Comparison of ENCODE assay signal across 18 cellular contexts in the genomic region with DNA sequence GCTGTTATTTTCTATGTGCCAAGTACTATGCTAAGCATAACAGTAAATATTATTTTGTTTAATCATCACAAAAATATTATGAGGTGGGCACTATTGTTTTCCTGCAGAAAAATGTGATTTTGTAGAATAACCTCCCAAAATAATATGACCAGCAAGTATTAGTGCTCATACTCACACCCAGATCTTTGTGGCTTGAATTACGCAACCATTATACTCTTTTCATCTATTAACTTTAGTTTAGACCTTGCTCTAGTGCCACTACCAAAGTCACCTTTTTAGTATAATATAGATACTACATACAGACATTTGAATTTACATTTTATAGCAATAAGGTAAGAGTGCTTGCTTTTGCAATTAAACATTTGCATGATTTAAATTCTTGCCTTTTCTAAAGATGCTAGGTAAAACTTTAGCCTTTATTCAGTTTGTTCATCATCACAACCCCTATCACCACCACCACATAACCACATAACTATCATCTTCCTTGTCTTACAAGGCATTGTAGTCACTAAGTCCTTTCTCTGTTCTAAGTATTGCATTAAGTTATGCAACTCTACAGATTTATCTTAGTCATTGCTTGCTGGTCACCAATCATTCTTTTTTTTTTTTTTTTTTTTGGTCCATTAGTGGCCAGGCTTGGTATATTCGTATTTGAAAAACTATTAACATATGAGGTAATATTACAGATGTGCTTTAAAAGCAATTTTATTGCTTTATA.
DNase-seq lines count a peak whose midpoint lies in the region; ATAC-seq and TF ChIP-seq lines count a peak whose summit lies in the region.
"Had no signal": no experiment of that assay in that cellular context is flagged by ENCODE, and none has a peak within 500 bp of the region (broad histone marks: within the 10 kb centered on the region; RNA-seq: fewer than 3 reads in every experiment).

No MANE protein-coding gene starts in this region.

- H3K4me2 ChIP-seq in DND-41 (ENCODE audit: insufficient read depth, low read length) (peak overlapping the region; percentile 25; the same call in 1 of the 2 replicates), KMS-11 (0 out of 2 replicates have a peak overlapping the region, but pooled peaks have one; percentile 7)

- H3K36me3 ChIP-seq in DND-41 (ENCODE audit: insufficient read depth, low read length) = no peaks in the 10 kb centered on the region
- H3K36me3 ChIP-seq in KMS-11 (ENCODE audit: insufficient read depth) = peaks cover 3% of the 10 kb centered on the region; the same call in 1 of the 2 replicates
- H3K36me3 ChIP-seq in upper lobe of right lung = no peaks in the 10 kb centered on the region
- no peaks in the 10 kb centered on the region for H3K36me3 ChIP-seq in SJCRH30
- H3K36me3 ChIP-seq: thoracic aorta had no signal

- H3K27me3 ChIP-seq in DND-41 (ENCODE audit: insufficient read depth, low read length, poor library complexity) = no peaks in the 10 kb centered on the region
- no peaks in the 10 kb centered on the region for H3K27me3 ChIP-seq in KMS-11 (ENCODE audit: insufficient read depth, low read depth)
- H3K27me3 ChIP-seq in upper lobe of right lung = no peaks in the 10 kb centered on the region
- H3K27me3 ChIP-seq in SJCRH30 = no peaks in the 10 kb centered on the region
- H3K27me3 ChIP-seq: hepatocyte had no signal

- H3K27ac ChIP-seq in DND-41 (ENCODE audit: low read length) (no peak overlapping the region), KMS-11 (no peak overlapping the region), upper lobe of right lung (no peak overlapping the region), SJCRH30 (no peak overlapping the region)
- H3K27ac ChIP-seq: C4-2B, hepatocyte, thoracic aorta had no signal

- no peak for TF ChIP-seq CTCF in DND-41 (IDR thresholded peaks at IDR 0.05; ENCODE audit: borderline replicate concordance, extremely low read depth, low read length, poor library complexity, severe bottlenecking)
- TF ChIP-seq CTCF in KMS-11 (conservative IDR thresholded peaks at IDR 0.05; ENCODE audit: low read depth, low read length) = no peak
- no peak for TF ChIP-seq CTCF in fibroblast of the aortic adventitia (IDR thresholded peaks at IDR 0.05; ENCODE audit: insufficient read depth, low read length)
- no peak for TF ChIP-seq CTCF in upper lobe of right lung (IDR thresholded peaks at IDR 0.05)

- ATAC-seq in DND-41 (ENCODE audit: insufficient read depth, low read depth) = no peak
- ATAC-seq in upper lobe of right lung = no peak
- no peak for ATAC-seq in HG03469 (IDR thresholded peaks at IDR 0.05; ENCODE audit: unreplicated experiment)
- ATAC-seq in GM18867 (IDR thresholded peaks at IDR 0.05; ENCODE audit: unreplicated experiment) = no peak
- ATAC-seq: effector memory CD8-positive, alpha-beta T cell had no signal

- intact Hi-C loops in upper lobe of right lung (cut with DNase I) = no loop called here

- H3K9me3 ChIP-seq in DND-41 (ENCODE audit: insufficient read depth, low read length, severe bottlenecking) (no peaks in the 10 kb centered on the region), upper lobe of right lung (no peaks in the 10 kb centered on the region), SJCRH30 (replicated peaks) (no peaks in the 10 kb centered on the region)
- H3K9me3 ChIP-seq: thoracic aorta had no signal

- H3K4me1 ChIP-seq in DND-41 (ENCODE audit: insufficient read depth, low read length) = peaks cover 5% of the 10 kb centered on the region; the same call in 1 of the 2 replicates
- peaks cover 16% of the 10 kb centered on the region for H3K4me1 ChIP-seq in KMS-11 (ENCODE audit: low read depth, poor library complexity, severe bottlenecking)
- H3K4me1 ChIP-seq in upper lobe of right lung = no peaks in the 10 kb centered on the region
- H3K4me1 ChIP-seq in SJCRH30 = peaks cover 26% of the 10 kb centered on the region

- DNase-seq in DND-41 (no peak), SKM-1 treated with dmso at 0.1 percent for 144 hours (lab: John Stamatoyannopoulos, UW; ENCODE audit: unreplicated experiment) (peak; percentile 51), fibroblast of the aortic adventitia (ENCODE audit: low read depth) (peak; percentile 4), upper lobe of right lung (no peak), SJCRH30 (no peak)
- DNase-seq: activated B cell treated with CpG ODN at 0.5 μM for 24 hours; activated T-cell treated with anti-CD3 and anti-CD28 coated beads, Interleukin-2, amount 50 U/mL, for 48 hours; effector memory CD8-positive, alpha-beta T cell; NCI-H187; NCI-H345; SHP77; stimulated activated CD4-positive, alpha-beta T cell treated with anti-CD3 and anti-CD28 coated beads, Interleukin-15, amount 100 ng/mL, for 24 hours had no signal

- H3K4me3 ChIP-seq in DND-41 (ENCODE audit: low read depth in 1 of 2, low read length in 2 of 2) (no peak overlapping the region), KMS-11 (IDR thresholded peaks at IDR 0.05; ENCODE audit: insufficient read depth, low read depth, low read length) (no peak overlapping the region), fibroblast of the aortic adventitia (ENCODE audit: low read depth, low read length) (no peak overlapping the region), upper lobe of right lung (no peak overlapping the region), SJCRH30 (no peak overlapping the region)
- H3K4me3 ChIP-seq: hepatocyte, thoracic aorta had no signal

- no peaks in the 10 kb centered on the region for H3K79me2 ChIP-seq in DND-41 (ENCODE audit: insufficient read depth, low read length)
- no peaks in the 10 kb centered on the region for H3K79me2 ChIP-seq in KMS-11 (ENCODE audit: insufficient read depth, low read depth)
- H3K79me2 ChIP-seq: hepatocyte had no signal

- no peak overlapping the region for H3K9ac ChIP-seq in DND-41 (ENCODE audit: low read depth, low read length)
- H3K9ac ChIP-seq in KMS-11 = no peak overlapping the region

- H2AFZ ChIP-seq in DND-41 (ENCODE audit: low read depth, low read length) (no peak overlapping the region), KMS-11 (ENCODE audit: low read depth) (no peak overlapping the region)
- H2AFZ ChIP-seq: hepatocyte had no signal

- H4K20me1 ChIP-seq in DND-41 (ENCODE audit: insufficient read depth, low read length) = no peaks in the 10 kb centered on the region
- H4K20me1 ChIP-seq in KMS-11 (ENCODE audit: insufficient read depth) = no peaks in the 10 kb centered on the region; the same call in 1 of the 2 replicates

Comparison
In these comparisons a context has a peak if more than half of its experiments do, and no peak if none do; other contexts are left out.
1. DNase-seq: peak in SKM-1 treated with dmso at 0.1 percent for 144 hours (single experiment) and fibroblast of the aortic adventitia (single experiment); none in DND-41 (single experiment), upper lobe of right lung (single experiment) and SJCRH30 (0 of 2).